Comparison of ENCODE assay signal across 12 cellular contexts in genomic region chr2:40455661-40456060, GRCh38. TPM values are rescaled to one million over a fixed set of nuclear protein-coding genes. Genes with fewer than 3 reads are reported as not detected.
DNase-seq lines count a peak whose midpoint lies in the region; ATAC-seq and TF ChIP-seq lines count a peak whose summit lies in the region.
"Had no signal": no experiment of that assay in that cellular context is flagged by ENCODE, and none has a peak within 500 bp of the region (broad histone marks: within the 10 kb centered on the region; RNA-seq: fewer than 3 reads in every experiment).

No MANE protein-coding gene starts in this region.

- peaks cover 0 to 13% of the 10 kb centered on the region in 2 experiments; a peak in 2 of 4 replicates for H3K79me1 ChIP-seq in IMR-90 (ENCODE audit: low read depth in 1 of 2, low read length in 2 of 2)

- intact Hi-C loops in IMR-90 (cut with micrococcal nuclease) (loop anchor here (10.0 kb wide), 1 partner anchor 421 kb away; no protein-coding TSS in a partner anchor), stomach (cut with DNase I; ENCODE audit: low total_unique reads) (no loop called here)

- no peak overlapping the region for H3K18ac ChIP-seq in IMR-90 (ENCODE audit: low read depth, low read length)

- H2AFZ ChIP-seq in IMR-90 (replicated peaks; ENCODE audit: low read length, poor library complexity), result peak overlapping the region; percentile 73

- 0 out of 2 replicates have a peak overlapping the region, but pooled peaks have one; percentile 5 for H3K23ac ChIP-seq in IMR-90 (ENCODE audit: low read depth, low read length)

- DNase-seq in Ammon's horn (ENCODE audit: low spot score), result peak; percentile 70
- peak; percentile 32 for DNase-seq in IMR-90
- DNase-seq in SKM-1 (lab: John Stamatoyannopoulos, UW; ENCODE audit: unreplicated experiment), result peak; percentile 81
- DNase-seq in midbrain (lab: John Stamatoyannopoulos, UW), result peak; percentile 25
- DNase-seq in HT-29 (ENCODE audit: low spot score), result no peak
- DNase-seq in immature natural killer cell, result no peak
- no peak for DNase-seq in stomach
- DNase-seq: activated CD4-positive, alpha-beta memory T cell treated with anti-CD3 and anti-CD28 coated beads for 36 hours; NCI-H1417 treated with DMSO at 0.1 percent for 48 hours had no signal

- no peak overlapping the region for H3K9ac ChIP-seq in IMR-90 (ENCODE audit: low read depth, low read length)

- no peak for TF ChIP-seq CTCF in IMR-90 (conservative IDR thresholded peaks at IDR 0.05; ENCODE audit: low read depth, low read length)
- TF ChIP-seq CTCF in stomach (IDR thresholded peaks at IDR 0.05), result no peak

- H3K4me1 Mint-ChIP-seq in immature natural killer cell, result peaks cover 7 to 18% of the 10 kb centered on the region in 2 donors

- no peak for ATAC-seq in IMR-90 (ENCODE audit: low read depth)
- ATAC-seq in HG02884 (IDR thresholded peaks at IDR 0.05; ENCODE audit: unreplicated experiment), result no peak

- peaks cover 3 to 7% (median 7%) of the 10 kb centered on the region in 3 donors for H3K27me3 Mint-ChIP-seq in immature natural killer cell (ENCODE audit: low read depth in 3 of 3)

- H3K9me3 ChIP-seq in IMR-90 (ENCODE audit: control insufficient read depth, insufficient read depth, low read length), result no peaks in the 10 kb centered on the region
- H3K9me3 ChIP-seq in stomach, result no peaks in the 10 kb centered on the region
- H3K9me3 ChIP-seq: thoracic aorta had no signal

- no peak for TF ChIP-seq EP300 in stomach (IDR thresholded peaks at IDR 0.05)

- dilution Hi-C loops in IMR-90 (cut with HindIII; ENCODE audit: low sequenced_read_pairs, unreplicated experiment), result no loop called here

- H3K36me3 Mint-ChIP-seq in immature natural killer cell, result peaks cover 0 to 4% (median 0%) of the 10 kb centered on the region in 3 donors
- H3K36me3 Mint-ChIP-seq: activated CD4-positive, alpha-beta memory T cell treated with anti-CD3 and anti-CD28 coated beads for 36 hours had no signal

- H2BK20ac ChIP-seq in IMR-90 (ENCODE audit: low read depth, low read length), result no peak overlapping the region

- H2BK15ac ChIP-seq in IMR-90 (ENCODE audit: low read depth, low read length), result no peak overlapping the region

- H4K20me1 ChIP-seq in IMR-90 (ENCODE audit: insufficient read depth, low read length), result no peaks in the 10 kb centered on the region

- H3K27ac ChIP-seq in IMR-90 (ENCODE audit: insufficient read depth, low read length) (no peak overlapping the region), stomach (peak overlapping the region in 1 of 5 donors; percentile 17)

- no peak overlapping the region for H4K8ac ChIP-seq in IMR-90 (ENCODE audit: low read depth in 2 of 2, low read length in 2 of 2)

- no peak overlapping the region for H3K4me3 Mint-ChIP-seq in immature natural killer cell
- H3K4me3 Mint-ChIP-seq: activated CD4-positive, alpha-beta memory T cell treated with anti-CD3 and anti-CD28 coated beads for 36 hours; memory B cell had no signal

- H2AK9ac ChIP-seq in IMR-90 (replicated peaks; ENCODE audit: low read depth, low read length, poor library complexity), result no peak overlapping the region

- no peak overlapping the region for H4K91ac ChIP-seq in IMR-90 (ENCODE audit: insufficient read depth, low read depth, low read length)

- no peak for TF ChIP-seq POLR2A in IMR-90 (IDR thresholded peaks at IDR 0.05; ENCODE audit: low read depth, low read length)
- TF ChIP-seq POLR2A in stomach (IDR thresholded peaks at IDR 0.05), result no peak

- no peak overlapping the region for H3K4me2 ChIP-seq in IMR-90 (ENCODE audit: low read depth, low read length)

- H3K4ac ChIP-seq in IMR-90 (ENCODE audit: low read depth, low read length), result peak overlapping the region; percentile 37; the same call in 1 of the 2 replicates

- H3K9me3 Mint-ChIP-seq in immature natural killer cell, result peaks cover 0 to 6% (median 2%) of the 10 kb centered on the region in 6 donors
- H3K9me3 Mint-ChIP-seq: activated CD4-positive, alpha-beta memory T cell treated with anti-CD3 and anti-CD28 coated beads for 36 hours had no signal

- H3K36me3 ChIP-seq in IMR-90 (ENCODE audit: control insufficient read depth, insufficient read depth, low read length) (no peaks in the 10 kb centered on the region), stomach (no peaks in the 10 kb centered on the region)
- H3K36me3 ChIP-seq: thoracic aorta had no signal

- H4K5ac ChIP-seq in IMR-90 (ENCODE audit: low read depth, low read length), result no peak overlapping the region

- POLR2A ChIA-PET in IMR-90 (lab: Charles Lee; ENCODE audit: unreplicated experiment), result no interaction called here

- CTCF ChIA-PET in IMR-90 (lab: Yijun Ruan, JAX), result no interaction called here

- WGBS in IMR-90 (ENCODE audit: extremely low coverage in 2 of 2, insufficient read length in 1 of 2), 2 experiments, result no CpG with 5 or more reads among the region's 5 CpGs
- WGBS in stomach, 5 donors, result 77 to 94% (median 83%) methylated on average over 5 of the region's 5 CpGs

- no peak overlapping the region for H3K56ac ChIP-seq in IMR-90 (ENCODE audit: extremely low read depth, insufficient read depth, low read length)

- H3K27me3 ChIP-seq in IMR-90 (ENCODE audit: control insufficient read depth, insufficient read depth, low read length) (no peaks in the 10 kb centered on the region), stomach (peaks cover 0 to 26% (median 0%) of the 10 kb centered on the region in 3 donors)

- H3K27ac Mint-ChIP-seq in immature natural killer cell, result no peak overlapping the region
- H3K27ac Mint-ChIP-seq: activated CD4-positive, alpha-beta memory T cell treated with anti-CD3 and anti-CD28 coated beads for 36 hours; memory B cell had no signal

- H3K14ac ChIP-seq in IMR-90 (replicated peaks; ENCODE audit: low read depth, low read length), result peak overlapping the region; percentile 66; the same call in 1 of the 2 replicates

- H3K4me3 ChIP-seq in IMR-90 (ENCODE audit: insufficient read depth, low read depth, low read length) (no peak overlapping the region), stomach (no peak overlapping the region)
- H3K4me3 ChIP-seq: thoracic aorta had no signal

- H2BK5ac ChIP-seq in IMR-90 (ENCODE audit: low read depth, low read length, poor library complexity, severe bottlenecking), result no peak overlapping the region

- peak overlapping the region; percentile 27; the same call in 1 of the 2 replicates for H2AK5ac ChIP-seq in IMR-90 (ENCODE audit: low read depth, low read length)

- H3K4me1 ChIP-seq in IMR-90 (ENCODE audit: control insufficient read depth, insufficient read depth, low read length), result peaks cover 12% of the 10 kb centered on the region
- H3K4me1 ChIP-seq in stomach, result peaks cover 0 to 18% (median 13%) of the 10 kb centered on the region in 4 donors

- peaks cover 3% of the 10 kb centered on the region; the same call in 1 of the 2 replicates for H3K9me1 ChIP-seq in IMR-90 (ENCODE audit: insufficient read depth, low read length)

- BruUV-seq in IMR-90 (replicated peaks; lab: Mats Ljungman, UMichigan), result no TSS peak

- no peak overlapping the region; the same call in 1 of the 2 replicates for H2BK120ac ChIP-seq in IMR-90 (ENCODE audit: low read depth, low read length)

- in situ Hi-C loops in IMR-90 (cut with MboI; ENCODE audit: low sequenced_read_pairs), result loop anchor here (10.0 kb wide), 1 partner anchor 551 kb away; no protein-coding TSS in a partner anchor

- TF ChIP-seq RAD21 in IMR-90 (IDR thresholded peaks at IDR 0.05; ENCODE audit: low read length), result no peak

TF ChIP-seq in IMR-90, 13 proteins besides CTCF, POLR2A, EP300 and RAD21:
- no peak for TF ChIP-seq RFX5 (IDR thresholded peaks at IDR 0.05; ENCODE audit: low read depth, low read length)
- TF ChIP-seq ELK1 (IDR thresholded peaks at IDR 0.05; ENCODE audit: borderline replicate concordance, low read depth, low read length), result no peak
- no peak for TF ChIP-seq SMC3 (IDR thresholded peaks at IDR 0.05; ENCODE audit: low read depth, low read length)
- no peak for TF ChIP-seq CEBPB (IDR thresholded peaks at IDR 0.05; ENCODE audit: low read depth, low read length)
- no peak for TF ChIP-seq FOS (IDR thresholded peaks at IDR 0.05; ENCODE audit: low read depth, low read length)
- no peak for TF ChIP-seq MXI1 (IDR thresholded peaks at IDR 0.05; ENCODE audit: borderline replicate concordance, low read depth, low read length)
- TF ChIP-seq USF2 (IDR thresholded peaks at IDR 0.05; ENCODE audit: low read depth, low read length), result no peak

RNA-seq across cellular contexts. Expression of gene SLC8A1, which starts 3.8 kb away (rescaled TPM):
- total RNA-seq in IMR-90 (2012; rRNA removed), result 57.0 and 86.1 TPM in 2 replicates
- 6.6 and 7.7 TPM in 2 replicates for polyA plus RNA-seq in IMR-90 (2012; rRNA removed)
- 0.99 and 1.8 TPM in 2 replicates for polyA plus RNA-seq in IMR-90 (2012; cell fraction: cytosol; rRNA removed)
- polyA plus RNA-seq in IMR-90 (2012; cell fraction: nucleus; rRNA removed; ENCODE audit: low replicate concordance), result 1.2 and 4.3 TPM in 2 replicates
- total RNA-seq in HT-29 (2014; rRNA removed; shearing (Covaris generic)), result 0.10 and 0.16 TPM in 2 replicates
- polyA plus RNA-seq in immature natural killer cell, result under 1 TPM; 0.01 to 0.34 (median 0.11) TPM
- total RNA-seq in stomach, result 100 to 1,000 TPM in 1 of 5 donors, 10 to 100 TPM in 4; 12.3 to 105 (median 21.4) TPM
- polyA plus RNA-seq in stomach, result under 1 TPM; 0.31 to 0.75 (median 0.33) TPM

Comparison
In these comparisons a context has a peak if more than half of its experiments do, and no peak if none do; other contexts are left out.
1. DNase-seq: peak in Ammon's horn (single experiment), IMR-90 (single experiment), SKM-1 (single experiment) and midbrain (single experiment); none in HT-29 (single experiment), immature natural killer cell (0 of 3) and stomach (single experiment).
2. RNA of gene SLC8A1, which starts 3.8 kb away (total RNA-seq): 57.0 to 86.1 TPM in IMR-90 and 12.3 to 105 TPM in stomach; 0.10 to 0.16 TPM in HT-29; every median in the first group is over 10 times any median in the second.